In the genomic region with DNA sequence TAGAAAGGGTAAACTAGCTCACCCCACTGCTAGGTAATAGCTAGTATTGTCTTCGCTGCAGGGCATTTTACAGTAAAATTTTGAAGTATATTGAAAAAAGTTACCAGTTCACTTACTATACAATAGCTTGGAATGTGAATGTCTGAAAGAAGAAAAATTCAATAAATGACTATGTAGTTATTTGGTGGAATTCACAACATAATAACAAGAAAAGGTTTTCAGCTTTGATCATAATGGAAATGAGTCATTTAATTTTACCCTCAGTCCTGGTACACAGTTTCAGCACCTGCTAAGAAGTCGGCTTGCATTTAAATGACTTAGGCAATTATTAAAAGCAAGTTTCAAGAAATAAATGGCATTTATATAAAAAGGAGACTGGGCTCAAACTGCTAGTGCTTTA, we compare ENCODE assay signal across 1 cellular context.
TF ChIP-seq lines count a peak whose summit lies in the region.

No MANE protein-coding gene starts in this region.

TF ChIP-seq in GM12878, 131 proteins besides CTCF, POLR2A, EP300 and RAD21 (continued from another document):
- no peak for TF ChIP-seq NFXL1 (IDR thresholded peaks at IDR 0.05; ENCODE audit: borderline replicate concordance)
- TF ChIP-seq JUNB (IDR thresholded peaks at IDR 0.05), result peak; percentile 77
- TF ChIP-seq FOS (IDR thresholded peaks at IDR 0.05; ENCODE audit: borderline replicate concordance, extremely low read depth, insufficient read length), result no peak
- TF ChIP-seq, protein P1, sequence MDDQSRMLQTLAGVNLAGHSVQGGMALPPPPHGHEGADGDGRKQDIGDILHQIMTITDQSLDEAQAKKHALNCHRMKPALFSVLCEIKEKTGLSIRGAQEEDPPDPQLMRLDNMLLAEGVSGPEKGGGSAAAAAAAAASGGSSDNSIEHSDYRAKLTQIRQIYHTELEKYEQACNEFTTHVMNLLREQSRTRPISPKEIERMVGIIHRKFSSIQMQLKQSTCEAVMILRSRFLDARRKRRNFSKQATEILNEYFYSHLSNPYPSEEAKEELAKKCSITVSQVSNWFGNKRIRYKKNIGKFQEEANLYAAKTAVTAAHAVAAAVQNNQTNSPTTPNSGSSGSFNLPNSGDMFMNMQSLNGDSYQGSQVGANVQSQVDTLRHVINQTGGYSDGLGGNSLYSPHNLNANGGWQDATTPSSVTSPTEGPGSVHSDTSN (IDR thresholded peaks at IDR 0.05; ENCODE audit: insufficient replicate concordance, low read depth, low read length), result no peak
- TF ChIP-seq MXI1 (IDR thresholded peaks at IDR 0.05; ENCODE audit: low read depth, low read length), result no peak
- TF ChIP-seq PML (IDR thresholded peaks at IDR 0.05; ENCODE audit: low read length), result no peak
- TF ChIP-seq, protein P2, sequence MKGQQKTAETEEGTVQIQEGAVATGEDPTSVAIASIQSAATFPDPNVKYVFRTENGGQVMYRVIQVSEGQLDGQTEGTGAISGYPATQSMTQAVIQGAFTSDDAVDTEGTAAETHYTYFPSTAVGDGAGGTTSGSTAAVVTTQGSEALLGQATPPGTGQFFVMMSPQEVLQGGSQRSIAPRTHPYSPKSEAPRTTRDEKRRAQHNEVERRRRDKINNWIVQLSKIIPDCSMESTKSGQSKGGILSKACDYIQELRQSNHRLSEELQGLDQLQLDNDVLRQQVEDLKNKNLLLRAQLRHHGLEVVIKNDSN (IDR thresholded peaks at IDR 0.05; ENCODE audit: borderline replicate concordance, extremely low read length, insufficient read depth, low read depth, low read length), result no peak
- no peak for TF ChIP-seq GATAD2B (conservative IDR thresholded peaks at IDR 0.05; ENCODE audit: low read depth)
- TF ChIP-seq PAX5 (IDR thresholded peaks at IDR 0.05; ENCODE audit: borderline replicate concordance, low read depth, low read length), result no peak
- TF ChIP-seq FOXM1 (IDR thresholded peaks at IDR 0.05; ENCODE audit: low read depth, low read length), result peak; percentile 42; the same call in 1 of the 2 replicates
- TF ChIP-seq MYB (IDR thresholded peaks at IDR 0.05; ENCODE audit: borderline replicate concordance, low read depth, low read length), result no peak
- TF ChIP-seq ASH2L (IDR thresholded peaks at IDR 0.05; ENCODE audit: borderline replicate concordance, low read depth), result no peak
- no peak for TF ChIP-seq SIX5 (IDR thresholded peaks at IDR 0.05; ENCODE audit: low read depth, low read length, severe bottlenecking)
- TF ChIP-seq, protein P3, sequence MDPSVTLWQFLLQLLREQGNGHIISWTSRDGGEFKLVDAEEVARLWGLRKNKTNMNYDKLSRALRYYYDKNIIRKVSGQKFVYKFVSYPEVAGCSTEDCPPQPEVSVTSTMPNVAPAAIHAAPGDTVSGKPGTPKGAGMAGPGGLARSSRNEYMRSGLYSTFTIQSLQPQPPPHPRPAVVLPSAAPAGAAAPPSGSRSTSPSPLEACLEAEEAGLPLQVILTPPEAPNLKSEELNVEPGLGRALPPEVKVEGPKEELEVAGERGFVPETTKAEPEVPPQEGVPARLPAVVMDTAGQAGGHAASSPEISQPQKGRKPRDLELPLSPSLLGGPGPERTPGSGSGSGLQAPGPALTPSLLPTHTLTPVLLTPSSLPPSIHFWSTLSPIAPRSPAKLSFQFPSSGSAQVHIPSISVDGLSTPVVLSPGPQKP (IDR thresholded peaks at IDR 0.05; ENCODE audit: low read depth, low read length), result no peak
- no peak for TF ChIP-seq ZNF622 (IDR thresholded peaks at IDR 0.05)
- TF ChIP-seq, protein P4, sequence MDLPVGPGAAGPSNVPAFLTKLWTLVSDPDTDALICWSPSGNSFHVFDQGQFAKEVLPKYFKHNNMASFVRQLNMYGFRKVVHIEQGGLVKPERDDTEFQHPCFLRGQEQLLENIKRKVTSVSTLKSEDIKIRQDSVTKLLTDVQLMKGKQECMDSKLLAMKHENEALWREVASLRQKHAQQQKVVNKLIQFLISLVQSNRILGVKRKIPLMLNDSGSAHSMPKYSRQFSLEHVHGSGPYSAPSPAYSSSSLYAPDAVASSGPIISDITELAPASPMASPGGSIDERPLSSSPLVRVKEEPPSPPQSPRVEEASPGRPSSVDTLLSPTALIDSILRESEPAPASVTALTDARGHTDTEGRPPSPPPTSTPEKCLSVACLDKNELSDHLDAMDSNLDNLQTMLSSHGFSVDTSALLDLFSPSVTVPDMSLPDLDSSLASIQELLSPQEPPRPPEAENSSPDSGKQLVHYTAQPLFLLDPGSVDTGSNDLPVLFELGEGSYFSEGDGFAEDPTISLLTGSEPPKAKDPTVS (IDR thresholded peaks at IDR 0.05; ENCODE audit: low read depth, low read length), result no peak
- no peak for TF ChIP-seq SRF (IDR thresholded peaks at IDR 0.05; ENCODE audit: low read depth in 2 of 2, low read length in 2 of 2)
